1 cellular context compared by ENCODE assay signal in the genomic region with DNA sequence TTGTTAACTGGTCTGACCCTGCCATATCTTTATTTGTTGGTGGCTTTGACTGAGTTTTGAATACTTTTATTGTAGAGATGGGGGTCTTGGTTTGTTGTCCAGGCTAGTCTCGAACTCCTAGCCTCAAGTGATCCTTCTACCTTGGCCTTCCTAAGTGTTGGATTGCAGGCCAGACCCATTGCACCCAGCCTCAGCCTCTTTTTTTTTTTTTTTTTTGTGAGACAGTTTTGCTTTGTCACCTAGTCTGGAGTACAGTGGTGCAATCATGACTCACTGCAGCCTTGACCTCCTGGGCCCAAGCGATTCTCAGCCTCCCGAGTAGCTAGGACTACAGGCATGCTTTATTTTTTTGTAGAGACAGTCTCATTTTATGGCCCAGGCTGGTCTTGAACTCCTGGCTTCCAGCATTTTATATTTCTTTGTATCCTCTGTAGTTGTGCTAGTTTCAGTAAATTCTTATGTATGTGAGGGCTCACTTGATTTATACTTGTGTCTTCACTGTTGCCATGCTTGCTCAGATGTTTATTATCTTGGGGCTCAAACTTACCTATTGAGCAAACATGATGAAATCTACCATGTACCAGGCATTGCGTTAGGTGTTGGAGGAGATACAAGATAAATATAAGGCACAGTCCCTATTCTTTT.
A peak's percentile ranks its signal among the peaks of the same experiment; 100 is the strongest.
TF ChIP-seq lines count a peak whose summit lies in the region.

No MANE protein-coding gene starts in this region.

TF ChIP-seq in K562, 482 proteins besides CTCF, POLR2A, EP300 and RAD21 (continued from another document and continues in another):
- TF ChIP-seq, protein P1, sequence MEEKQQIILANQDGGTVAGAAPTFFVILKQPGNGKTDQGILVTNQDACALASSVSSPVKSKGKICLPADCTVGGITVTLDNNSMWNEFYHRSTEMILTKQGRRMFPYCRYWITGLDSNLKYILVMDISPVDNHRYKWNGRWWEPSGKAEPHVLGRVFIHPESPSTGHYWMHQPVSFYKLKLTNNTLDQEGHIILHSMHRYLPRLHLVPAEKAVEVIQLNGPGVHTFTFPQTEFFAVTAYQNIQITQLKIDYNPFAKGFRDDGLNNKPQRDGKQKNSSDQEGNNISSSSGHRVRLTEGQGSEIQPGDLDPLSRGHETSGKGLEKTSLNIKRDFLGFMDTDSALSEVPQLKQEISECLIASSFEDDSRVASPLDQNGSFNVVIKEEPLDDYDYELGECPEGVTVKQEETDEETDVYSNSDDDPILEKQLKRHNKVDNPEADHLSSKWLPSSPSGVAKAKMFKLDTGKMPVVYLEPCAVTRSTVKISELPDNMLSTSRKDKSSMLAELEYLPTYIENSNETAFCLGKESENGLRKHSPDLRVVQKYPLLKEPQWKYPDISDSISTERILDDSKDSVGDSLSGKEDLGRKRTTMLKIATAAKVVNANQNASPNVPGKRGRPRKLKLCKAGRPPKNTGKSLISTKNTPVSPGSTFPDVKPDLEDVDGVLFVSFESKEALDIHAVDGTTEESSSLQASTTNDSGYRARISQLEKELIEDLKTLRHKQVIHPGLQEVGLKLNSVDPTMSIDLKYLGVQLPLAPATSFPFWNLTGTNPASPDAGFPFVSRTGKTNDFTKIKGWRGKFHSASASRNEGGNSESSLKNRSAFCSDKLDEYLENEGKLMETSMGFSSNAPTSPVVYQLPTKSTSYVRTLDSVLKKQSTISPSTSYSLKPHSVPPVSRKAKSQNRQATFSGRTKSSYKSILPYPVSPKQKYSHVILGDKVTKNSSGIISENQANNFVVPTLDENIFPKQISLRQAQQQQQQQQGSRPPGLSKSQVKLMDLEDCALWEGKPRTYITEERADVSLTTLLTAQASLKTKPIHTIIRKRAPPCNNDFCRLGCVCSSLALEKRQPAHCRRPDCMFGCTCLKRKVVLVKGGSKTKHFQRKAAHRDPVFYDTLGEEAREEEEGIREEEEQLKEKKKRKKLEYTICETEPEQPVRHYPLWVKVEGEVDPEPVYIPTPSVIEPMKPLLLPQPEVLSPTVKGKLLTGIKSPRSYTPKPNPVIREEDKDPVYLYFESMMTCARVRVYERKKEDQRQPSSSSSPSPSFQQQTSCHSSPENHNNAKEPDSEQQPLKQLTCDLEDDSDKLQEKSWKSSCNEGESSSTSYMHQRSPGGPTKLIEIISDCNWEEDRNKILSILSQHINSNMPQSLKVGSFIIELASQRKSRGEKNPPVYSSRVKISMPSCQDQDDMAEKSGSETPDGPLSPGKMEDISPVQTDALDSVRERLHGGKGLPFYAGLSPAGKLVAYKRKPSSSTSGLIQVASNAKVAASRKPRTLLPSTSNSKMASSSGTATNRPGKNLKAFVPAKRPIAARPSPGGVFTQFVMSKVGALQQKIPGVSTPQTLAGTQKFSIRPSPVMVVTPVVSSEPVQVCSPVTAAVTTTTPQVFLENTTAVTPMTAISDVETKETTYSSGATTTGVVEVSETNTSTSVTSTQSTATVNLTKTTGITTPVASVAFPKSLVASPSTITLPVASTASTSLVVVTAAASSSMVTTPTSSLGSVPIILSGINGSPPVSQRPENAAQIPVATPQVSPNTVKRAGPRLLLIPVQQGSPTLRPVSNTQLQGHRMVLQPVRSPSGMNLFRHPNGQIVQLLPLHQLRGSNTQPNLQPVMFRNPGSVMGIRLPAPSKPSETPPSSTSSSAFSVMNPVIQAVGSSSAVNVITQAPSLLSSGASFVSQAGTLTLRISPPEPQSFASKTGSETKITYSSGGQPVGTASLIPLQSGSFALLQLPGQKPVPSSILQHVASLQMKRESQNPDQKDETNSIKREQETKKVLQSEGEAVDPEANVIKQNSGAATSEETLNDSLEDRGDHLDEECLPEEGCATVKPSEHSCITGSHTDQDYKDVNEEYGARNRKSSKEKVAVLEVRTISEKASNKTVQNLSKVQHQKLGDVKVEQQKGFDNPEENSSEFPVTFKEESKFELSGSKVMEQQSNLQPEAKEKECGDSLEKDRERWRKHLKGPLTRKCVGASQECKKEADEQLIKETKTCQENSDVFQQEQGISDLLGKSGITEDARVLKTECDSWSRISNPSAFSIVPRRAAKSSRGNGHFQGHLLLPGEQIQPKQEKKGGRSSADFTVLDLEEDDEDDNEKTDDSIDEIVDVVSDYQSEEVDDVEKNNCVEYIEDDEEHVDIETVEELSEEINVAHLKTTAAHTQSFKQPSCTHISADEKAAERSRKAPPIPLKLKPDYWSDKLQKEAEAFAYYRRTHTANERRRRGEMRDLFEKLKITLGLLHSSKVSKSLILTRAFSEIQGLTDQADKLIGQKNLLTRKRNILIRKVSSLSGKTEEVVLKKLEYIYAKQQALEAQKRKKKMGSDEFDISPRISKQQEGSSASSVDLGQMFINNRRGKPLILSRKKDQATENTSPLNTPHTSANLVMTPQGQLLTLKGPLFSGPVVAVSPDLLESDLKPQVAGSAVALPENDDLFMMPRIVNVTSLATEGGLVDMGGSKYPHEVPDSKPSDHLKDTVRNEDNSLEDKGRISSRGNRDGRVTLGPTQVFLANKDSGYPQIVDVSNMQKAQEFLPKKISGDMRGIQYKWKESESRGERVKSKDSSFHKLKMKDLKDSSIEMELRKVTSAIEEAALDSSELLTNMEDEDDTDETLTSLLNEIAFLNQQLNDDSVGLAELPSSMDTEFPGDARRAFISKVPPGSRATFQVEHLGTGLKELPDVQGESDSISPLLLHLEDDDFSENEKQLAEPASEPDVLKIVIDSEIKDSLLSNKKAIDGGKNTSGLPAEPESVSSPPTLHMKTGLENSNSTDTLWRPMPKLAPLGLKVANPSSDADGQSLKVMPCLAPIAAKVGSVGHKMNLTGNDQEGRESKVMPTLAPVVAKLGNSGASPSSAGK (IDR thresholded peaks at IDR 0.05): no peak
- TF ChIP-seq, protein P2, sequence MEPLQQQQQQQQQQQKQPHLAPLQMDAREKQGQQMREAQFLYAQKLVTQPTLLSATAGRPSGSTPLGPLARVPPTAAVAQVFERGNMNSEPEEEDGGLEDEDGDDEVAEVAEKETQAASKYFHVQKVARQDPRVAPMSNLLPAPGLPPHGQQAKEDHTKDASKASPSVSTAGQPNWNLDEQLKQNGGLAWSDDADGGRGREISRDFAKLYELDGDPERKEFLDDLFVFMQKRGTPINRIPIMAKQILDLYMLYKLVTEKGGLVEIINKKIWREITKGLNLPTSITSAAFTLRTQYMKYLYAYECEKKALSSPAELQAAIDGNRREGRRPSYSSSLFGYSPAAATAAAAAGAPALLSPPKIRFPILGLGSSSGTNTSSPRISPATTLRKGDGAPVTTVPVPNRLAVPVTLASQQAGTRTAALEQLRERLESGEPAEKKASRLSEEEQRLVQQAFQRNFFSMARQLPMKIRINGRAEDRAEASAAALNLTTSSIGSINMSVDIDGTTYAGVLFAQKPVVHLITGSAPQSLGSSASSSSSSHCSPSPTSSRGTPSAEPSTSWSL (CRISPR knock-in tag; IDR thresholded peaks at IDR 0.05; ENCODE audit: borderline replicate concordance): no peak
- TF ChIP-seq ZNF174 (CRISPR knock-in tag; IDR thresholded peaks at IDR 0.05): no peak
- no peak for TF ChIP-seq TAF7 (tag; IDR thresholded peaks at IDR 0.05)
- peak; percentile 72; the same call in 1 of the 2 replicates for TF ChIP-seq RNF2 (IDR thresholded peaks at IDR 0.05)
- TF ChIP-seq ZFP30 (CRISPR knock-in tag; IDR thresholded peaks at IDR 0.05; ENCODE audit: borderline replicate concordance): no peak
- peak in 1 of 2 experiments; percentile 25; a peak in 1 of 4 replicates for TF ChIP-seq TBL1XR1 (IDR thresholded peaks at IDR 0.05; ENCODE audit: low read length in 2 of 2)
- no peak for TF ChIP-seq RHOXF2B (CRISPR knock-in tag; conservative IDR thresholded peaks at IDR 0.05)
- TF ChIP-seq, protein P3, sequence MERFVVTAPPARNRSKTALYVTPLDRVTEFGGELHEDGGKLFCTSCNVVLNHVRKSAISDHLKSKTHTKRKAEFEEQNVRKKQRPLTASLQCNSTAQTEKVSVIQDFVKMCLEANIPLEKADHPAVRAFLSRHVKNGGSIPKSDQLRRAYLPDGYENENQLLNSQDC (CRISPR knock-in tag; IDR thresholded peaks at IDR 0.05): no peak
- no peak for TF ChIP-seq LARP7 (IDR thresholded peaks at IDR 0.05)
- no peak; a peak in 1 of 4 replicates for TF ChIP-seq CSDE1 (IDR thresholded peaks at IDR 0.05)
- no peak for TF ChIP-seq THRAP3 (IDR thresholded peaks at IDR 0.05; ENCODE audit: borderline replicate concordance)
- TF ChIP-seq YBX1 (IDR thresholded peaks at IDR 0.05): no peak
- TF ChIP-seq C11orf30 (IDR thresholded peaks at IDR 0.05; ENCODE audit: low read depth): peak; percentile 97
- TF ChIP-seq CBX1 (IDR thresholded peaks at IDR 0.05; ENCODE audit: low read depth): peak; percentile 81; the same call in 1 of the 2 replicates
- TF ChIP-seq TCFL5 (CRISPR knock-in tag; conservative IDR thresholded peaks at IDR 0.05): no peak
- TF ChIP-seq NRF1 (conservative IDR thresholded peaks at IDR 0.05 in 1 of 2, IDR thresholded peaks at IDR 0.05 in 1 of 2): peak in 1 of 2 experiments; percentile 28; a peak in 2 of 4 replicates
- TF ChIP-seq ZNF134 (CRISPR knock-in tag; conservative IDR thresholded peaks at IDR 0.05): no peak
- TF ChIP-seq SMARCA4 (IDR thresholded peaks at IDR 0.05): peak; percentile 98
- TF ChIP-seq, protein P4, sequence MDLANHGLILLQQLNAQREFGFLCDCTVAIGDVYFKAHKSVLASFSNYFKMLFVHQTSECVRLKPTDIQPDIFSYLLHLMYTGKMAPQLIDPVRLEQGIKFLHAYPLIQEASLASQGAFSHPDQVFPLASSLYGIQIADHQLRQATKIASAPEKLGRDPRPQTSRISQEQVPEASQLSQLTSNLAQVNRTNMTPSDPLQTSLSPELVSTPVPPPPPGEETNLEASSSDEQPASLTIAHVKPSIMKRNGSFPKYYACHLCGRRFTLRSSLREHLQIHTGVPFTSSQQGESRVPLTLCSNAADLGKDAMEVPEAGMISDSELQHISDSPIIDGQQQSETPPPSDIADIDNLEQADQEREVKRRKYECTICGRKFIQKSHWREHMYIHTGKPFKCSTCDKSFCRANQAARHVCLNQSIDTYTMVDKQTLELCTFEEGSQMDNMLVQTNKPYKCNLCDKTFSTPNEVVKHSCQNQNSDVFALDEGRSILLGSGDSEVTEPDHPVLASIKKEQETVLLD (IDR thresholded peaks at IDR 0.05): no peak; the same call in 1 of the 2 replicates
- TF ChIP-seq, protein P5, sequence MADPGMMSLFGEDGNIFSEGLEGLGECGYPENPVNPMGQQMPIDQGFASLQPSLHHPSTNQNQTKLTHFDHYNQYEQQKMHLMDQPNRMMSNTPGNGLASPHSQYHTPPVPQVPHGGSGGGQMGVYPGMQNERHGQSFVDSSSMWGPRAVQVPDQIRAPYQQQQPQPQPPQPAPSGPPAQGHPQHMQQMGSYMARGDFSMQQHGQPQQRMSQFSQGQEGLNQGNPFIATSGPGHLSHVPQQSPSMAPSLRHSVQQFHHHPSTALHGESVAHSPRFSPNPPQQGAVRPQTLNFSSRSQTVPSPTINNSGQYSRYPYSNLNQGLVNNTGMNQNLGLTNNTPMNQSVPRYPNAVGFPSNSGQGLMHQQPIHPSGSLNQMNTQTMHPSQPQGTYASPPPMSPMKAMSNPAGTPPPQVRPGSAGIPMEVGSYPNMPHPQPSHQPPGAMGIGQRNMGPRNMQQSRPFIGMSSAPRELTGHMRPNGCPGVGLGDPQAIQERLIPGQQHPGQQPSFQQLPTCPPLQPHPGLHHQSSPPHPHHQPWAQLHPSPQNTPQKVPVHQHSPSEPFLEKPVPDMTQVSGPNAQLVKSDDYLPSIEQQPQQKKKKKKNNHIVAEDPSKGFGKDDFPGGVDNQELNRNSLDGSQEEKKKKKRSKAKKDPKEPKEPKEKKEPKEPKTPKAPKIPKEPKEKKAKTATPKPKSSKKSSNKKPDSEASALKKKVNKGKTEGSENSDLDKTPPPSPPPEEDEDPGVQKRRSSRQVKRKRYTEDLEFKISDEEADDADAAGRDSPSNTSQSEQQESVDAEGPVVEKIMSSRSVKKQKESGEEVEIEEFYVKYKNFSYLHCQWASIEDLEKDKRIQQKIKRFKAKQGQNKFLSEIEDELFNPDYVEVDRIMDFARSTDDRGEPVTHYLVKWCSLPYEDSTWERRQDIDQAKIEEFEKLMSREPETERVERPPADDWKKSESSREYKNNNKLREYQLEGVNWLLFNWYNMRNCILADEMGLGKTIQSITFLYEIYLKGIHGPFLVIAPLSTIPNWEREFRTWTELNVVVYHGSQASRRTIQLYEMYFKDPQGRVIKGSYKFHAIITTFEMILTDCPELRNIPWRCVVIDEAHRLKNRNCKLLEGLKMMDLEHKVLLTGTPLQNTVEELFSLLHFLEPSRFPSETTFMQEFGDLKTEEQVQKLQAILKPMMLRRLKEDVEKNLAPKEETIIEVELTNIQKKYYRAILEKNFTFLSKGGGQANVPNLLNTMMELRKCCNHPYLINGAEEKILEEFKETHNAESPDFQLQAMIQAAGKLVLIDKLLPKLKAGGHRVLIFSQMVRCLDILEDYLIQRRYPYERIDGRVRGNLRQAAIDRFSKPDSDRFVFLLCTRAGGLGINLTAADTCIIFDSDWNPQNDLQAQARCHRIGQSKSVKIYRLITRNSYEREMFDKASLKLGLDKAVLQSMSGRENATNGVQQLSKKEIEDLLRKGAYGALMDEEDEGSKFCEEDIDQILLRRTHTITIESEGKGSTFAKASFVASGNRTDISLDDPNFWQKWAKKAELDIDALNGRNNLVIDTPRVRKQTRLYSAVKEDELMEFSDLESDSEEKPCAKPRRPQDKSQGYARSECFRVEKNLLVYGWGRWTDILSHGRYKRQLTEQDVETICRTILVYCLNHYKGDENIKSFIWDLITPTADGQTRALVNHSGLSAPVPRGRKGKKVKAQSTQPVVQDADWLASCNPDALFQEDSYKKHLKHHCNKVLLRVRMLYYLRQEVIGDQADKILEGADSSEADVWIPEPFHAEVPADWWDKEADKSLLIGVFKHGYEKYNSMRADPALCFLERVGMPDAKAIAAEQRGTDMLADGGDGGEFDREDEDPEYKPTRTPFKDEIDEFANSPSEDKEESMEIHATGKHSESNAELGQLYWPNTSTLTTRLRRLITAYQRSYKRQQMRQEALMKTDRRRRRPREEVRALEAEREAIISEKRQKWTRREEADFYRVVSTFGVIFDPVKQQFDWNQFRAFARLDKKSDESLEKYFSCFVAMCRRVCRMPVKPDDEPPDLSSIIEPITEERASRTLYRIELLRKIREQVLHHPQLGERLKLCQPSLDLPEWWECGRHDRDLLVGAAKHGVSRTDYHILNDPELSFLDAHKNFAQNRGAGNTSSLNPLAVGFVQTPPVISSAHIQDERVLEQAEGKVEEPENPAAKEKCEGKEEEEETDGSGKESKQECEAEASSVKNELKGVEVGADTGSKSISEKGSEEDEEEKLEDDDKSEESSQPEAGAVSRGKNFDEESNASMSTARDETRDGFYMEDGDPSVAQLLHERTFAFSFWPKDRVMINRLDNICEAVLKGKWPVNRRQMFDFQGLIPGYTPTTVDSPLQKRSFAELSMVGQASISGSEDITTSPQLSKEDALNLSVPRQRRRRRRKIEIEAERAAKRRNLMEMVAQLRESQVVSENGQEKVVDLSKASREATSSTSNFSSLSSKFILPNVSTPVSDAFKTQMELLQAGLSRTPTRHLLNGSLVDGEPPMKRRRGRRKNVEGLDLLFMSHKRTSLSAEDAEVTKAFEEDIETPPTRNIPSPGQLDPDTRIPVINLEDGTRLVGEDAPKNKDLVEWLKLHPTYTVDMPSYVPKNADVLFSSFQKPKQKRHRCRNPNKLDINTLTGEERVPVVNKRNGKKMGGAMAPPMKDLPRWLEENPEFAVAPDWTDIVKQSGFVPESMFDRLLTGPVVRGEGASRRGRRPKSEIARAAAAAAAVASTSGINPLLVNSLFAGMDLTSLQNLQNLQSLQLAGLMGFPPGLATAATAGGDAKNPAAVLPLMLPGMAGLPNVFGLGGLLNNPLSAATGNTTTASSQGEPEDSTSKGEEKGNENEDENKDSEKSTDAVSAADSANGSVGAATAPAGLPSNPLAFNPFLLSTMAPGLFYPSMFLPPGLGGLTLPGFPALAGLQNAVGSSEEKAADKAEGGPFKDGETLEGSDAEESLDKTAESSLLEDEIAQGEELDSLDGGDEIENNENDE (IDR thresholded peaks at IDR 0.05; ENCODE audit: low read depth, low read length): no peak
- no peak for TF ChIP-seq HDAC6 (IDR thresholded peaks at IDR 0.05; ENCODE audit: low read depth, low read length)
